Comparison of ENCODE assay signal across 20 cellular contexts in the genomic region with DNA sequence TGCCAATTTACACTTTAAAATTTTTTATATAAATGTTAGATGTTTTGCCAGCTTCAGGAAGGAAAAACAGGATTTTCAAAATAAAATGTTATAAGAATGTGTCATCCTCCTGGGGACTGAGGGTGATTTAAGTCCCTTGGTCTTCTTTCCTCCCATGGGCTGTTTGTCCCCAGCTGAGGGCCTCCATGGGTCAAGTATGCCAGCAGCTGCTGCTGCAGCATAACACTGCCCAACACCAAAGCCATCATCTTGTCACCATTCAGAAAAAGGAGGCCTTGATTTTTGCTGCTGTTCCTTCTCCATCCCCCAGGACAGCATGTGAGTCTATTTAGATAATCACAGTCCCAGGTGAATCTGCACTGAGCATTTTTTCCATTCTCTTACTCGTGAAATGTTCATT.
DNase-seq lines count a peak whose midpoint lies in the region; ATAC-seq and TF ChIP-seq lines count a peak whose summit lies in the region.
"Had no signal": no experiment of that assay in that cellular context is flagged by ENCODE, and none has a peak within 500 bp of the region (broad histone marks: within the 10 kb centered on the region; RNA-seq: fewer than 3 reads in every experiment).

No MANE protein-coding gene starts in this region.

- no peak overlapping the region for H3K23ac ChIP-seq in IMR-90 (ENCODE audit: low read depth, low read length)

- no peak overlapping the region for H3K4ac ChIP-seq in IMR-90 (ENCODE audit: low read depth, low read length)

- H3K27ac Mint-ChIP-seq in glutamatergic neuron (ENCODE audit: unreplicated experiment) (peak overlapping the region; percentile 71), Caco-2 (ENCODE audit: unreplicated experiment) (no peak overlapping the region)
- peak overlapping the region in 6 of 10 donors; percentile 6 to 86 (median 30) for H3K27ac Mint-ChIP-seq in naive thymus-derived CD8-positive, alpha-beta T cell
- H3K27ac Mint-ChIP-seq: B cell had no signal

- H3K9me3 Mint-ChIP-seq in glutamatergic neuron (ENCODE audit: unreplicated experiment) (peaks cover 4% of the 10 kb centered on the region), Caco-2 (ENCODE audit: unreplicated experiment) (no peaks in the 10 kb centered on the region)
- no peaks in the 10 kb centered on the region for H3K9me3 Mint-ChIP-seq in naive thymus-derived CD8-positive, alpha-beta T cell
- H3K9me3 Mint-ChIP-seq: CD4-positive, CD25-positive, alpha-beta regulatory T cell had no signal

- TF ChIP-seq POLR2A in IMR-90 (IDR thresholded peaks at IDR 0.05; ENCODE audit: low read depth, low read length): no peak

- no peaks in the 10 kb centered on the region for H3K36me3 Mint-ChIP-seq in glutamatergic neuron (ENCODE audit: unreplicated experiment)
- peaks cover 0 to 4% (median 0%) of the 10 kb centered on the region in 3 donors for H3K36me3 Mint-ChIP-seq in naive thymus-derived CD8-positive, alpha-beta T cell
- peaks cover 23% of the 10 kb centered on the region for H3K36me3 Mint-ChIP-seq in Caco-2 (ENCODE audit: insufficient read depth, unreplicated experiment)
- H3K36me3 Mint-ChIP-seq: CD4-positive, CD25-positive, alpha-beta regulatory T cell had no signal

- intact Hi-C loops in IMR-90 (cut with micrococcal nuclease): no loop called here
- intact Hi-C loops in Caco-2 (cut with micrococcal nuclease; ENCODE audit: unreplicated experiment): loop anchor here (5.0 kb wide), 1 partner anchor 52 kb away; no protein-coding TSS in a partner anchor

- H2BK15ac ChIP-seq in IMR-90 (ENCODE audit: low read depth, low read length): no peak overlapping the region

- no peak overlapping the region for H3K56ac ChIP-seq in IMR-90 (ENCODE audit: extremely low read depth, insufficient read depth, low read length)

- H3K9ac ChIP-seq in IMR-90 (ENCODE audit: low read depth, low read length): no peak overlapping the region

- H3K79me1 ChIP-seq in IMR-90 (ENCODE audit: low read depth in 1 of 2, low read length in 2 of 2): peaks cover 21 to 35% of the 10 kb centered on the region in 2 experiments

- no peak overlapping the region for H4K91ac ChIP-seq in IMR-90 (ENCODE audit: insufficient read depth, low read depth, low read length)

- peak; percentile 54 for ATAC-seq in IMR-90 (ENCODE audit: low read depth)
- no peak for ATAC-seq in naive thymus-derived CD8-positive, alpha-beta T cell
- ATAC-seq: GM12878 had no signal

- no peak overlapping the region for H2BK20ac ChIP-seq in IMR-90 (ENCODE audit: low read depth, low read length)

- H3K4me3 ChIP-seq in IMR-90 (ENCODE audit: insufficient read depth, low read depth, low read length): no peak overlapping the region
- no peak overlapping the region for H3K4me3 ChIP-seq in Caco-2 (ENCODE audit: low read depth, low read length)
- H3K4me3 ChIP-seq: GM12878, MG63 had no signal

- H3K36me3 ChIP-seq in IMR-90 (ENCODE audit: control insufficient read depth, insufficient read depth, low read length) (peaks cover 3% of the 10 kb centered on the region), Caco-2 (ENCODE audit: control insufficient read depth, insufficient read depth, low read length) (no peaks in the 10 kb centered on the region)
- H3K36me3 ChIP-seq: MG63 had no signal

- no peak overlapping the region for H3K4me3 Mint-ChIP-seq in glutamatergic neuron (ENCODE audit: unreplicated experiment)
- H3K4me3 Mint-ChIP-seq in naive thymus-derived CD8-positive, alpha-beta T cell: no peak overlapping the region
- H3K4me3 Mint-ChIP-seq in Caco-2 (ENCODE audit: unreplicated experiment): no peak overlapping the region
- H3K4me3 Mint-ChIP-seq: B cell; CD4-positive, CD25-positive, alpha-beta regulatory T cell had no signal

- no peak overlapping the region for H2AK5ac ChIP-seq in IMR-90 (ENCODE audit: low read depth, low read length)

- H3K4me2 ChIP-seq in IMR-90 (ENCODE audit: low read depth, low read length): no peak overlapping the region

- no peak overlapping the region; the same call in 1 of the 2 replicates for H4K5ac ChIP-seq in IMR-90 (ENCODE audit: low read depth, low read length)

- H2BK5ac ChIP-seq in IMR-90 (ENCODE audit: low read depth, low read length, poor library complexity, severe bottlenecking): no peak overlapping the region

- peaks cover 26% of the 10 kb centered on the region for H3K9me1 ChIP-seq in IMR-90 (ENCODE audit: insufficient read depth, low read length)

- BruUV-seq in IMR-90 (replicated peaks; lab: Mats Ljungman, UMichigan) (no TSS peak), Caco-2 (replicated peaks; lab: Mats Ljungman, UMichigan) (no TSS peak)

- in situ Hi-C loops in IMR-90 (cut with MboI; ENCODE audit: low sequenced_read_pairs): no loop called here

- dilution Hi-C loops in IMR-90 (cut with HindIII; ENCODE audit: low sequenced_read_pairs, unreplicated experiment): no loop called here

- no peak overlapping the region for H3K14ac ChIP-seq in IMR-90 (replicated peaks; ENCODE audit: low read depth, low read length)

- H2AK9ac ChIP-seq in IMR-90 (replicated peaks; ENCODE audit: low read depth, low read length, poor library complexity): no peak overlapping the region

- no peaks in the 10 kb centered on the region for H3K9me3 ChIP-seq in IMR-90 (ENCODE audit: control insufficient read depth, insufficient read depth, low read length)
- H3K9me3 ChIP-seq in Caco-2: no peaks in the 10 kb centered on the region
- H3K9me3 ChIP-seq: MG63 had no signal

- H3K18ac ChIP-seq in IMR-90 (ENCODE audit: low read depth, low read length): 0 out of 2 replicates have a peak overlapping the region, but pooled peaks have one; percentile 47

- POLR2A ChIA-PET in IMR-90 (lab: Charles Lee; ENCODE audit: unreplicated experiment): no interaction called here
- POLR2A ChIA-PET in naive thymus-derived CD8-positive, alpha-beta T cell (lab: Charles Lee): interaction anchor here (0.9 to 4.4 kb wide), 4 partner anchors 9 to 32 kb away, joined by 3 to 17 read pairs (median 6); no protein-coding TSS in a partner anchor
- POLR2A ChIA-PET in Caco-2 (lab: Charles Lee): no interaction called here

- H4K20me1 ChIP-seq in IMR-90 (ENCODE audit: insufficient read depth, low read length): no peaks in the 10 kb centered on the region

- no peak overlapping the region; a peak in 1 of 4 replicates for H4K8ac ChIP-seq in IMR-90 (ENCODE audit: low read depth in 2 of 2, low read length in 2 of 2)

- H3K27ac ChIP-seq in IMR-90 (ENCODE audit: insufficient read depth, low read length): no peak overlapping the region
- H3K27ac ChIP-seq: RWPE1 had no signal

- CTCF ChIA-PET in IMR-90 (lab: Yijun Ruan, JAX): no interaction called here
- CTCF ChIA-PET in Caco-2 (lab: Charles Lee): interaction anchor here (0.6 kb wide), 1 partner anchor 55 kb away, joined by 4 read pairs; no protein-coding TSS in a partner anchor

- H3K27me3 Mint-ChIP-seq in glutamatergic neuron (ENCODE audit: unreplicated experiment) (peaks cover 8% of the 10 kb centered on the region), Caco-2 (ENCODE audit: insufficient read depth, unreplicated experiment) (no peaks in the 10 kb centered on the region)
- H3K27me3 Mint-ChIP-seq in naive thymus-derived CD8-positive, alpha-beta T cell: no peaks in the 10 kb centered on the region
- H3K27me3 Mint-ChIP-seq: B cell; CD4-positive, CD25-positive, alpha-beta regulatory T cell had no signal

- TF ChIP-seq RAD21 in IMR-90 (IDR thresholded peaks at IDR 0.05; ENCODE audit: low read length): no peak

- H3K4me1 ChIP-seq in IMR-90 (ENCODE audit: control insufficient read depth, insufficient read depth, low read length) (peaks cover 12% of the 10 kb centered on the region), Caco-2 (no peaks in the 10 kb centered on the region)

- H3K4me1 Mint-ChIP-seq in glutamatergic neuron (ENCODE audit: low read depth, unreplicated experiment): peaks cover 32% of the 10 kb centered on the region
- peaks cover 41 to 70% (median 66%) of the 10 kb centered on the region in 4 donors for H3K4me1 Mint-ChIP-seq in naive thymus-derived CD8-positive, alpha-beta T cell
- no peaks in the 10 kb centered on the region for H3K4me1 Mint-ChIP-seq in Caco-2 (ENCODE audit: low read depth, unreplicated experiment)
- H3K4me1 Mint-ChIP-seq: B cell had no signal

- no peak overlapping the region for H2AFZ ChIP-seq in IMR-90 (replicated peaks; ENCODE audit: low read length, poor library complexity)

- H3K27me3 ChIP-seq in IMR-90 (ENCODE audit: control insufficient read depth, insufficient read depth, low read length) (no peaks in the 10 kb centered on the region), Caco-2 (replicated peaks; ENCODE audit: control insufficient read depth, insufficient read depth, low read length) (no peaks in the 10 kb centered on the region)
- H3K27me3 ChIP-seq: MG63 had no signal

- no CpG with 5 or more reads among the region's 1 CpG for WGBS in IMR-90 (ENCODE audit: extremely low coverage in 2 of 2, insufficient read length in 1 of 2), 2 experiments

- TF ChIP-seq CTCF in IMR-90 (conservative IDR thresholded peaks at IDR 0.05; ENCODE audit: low read depth, low read length) (no peak), glutamatergic neuron (IDR thresholded peaks at IDR 0.05; ENCODE audit: partially characterized antibody, unreplicated experiment) (peak; percentile 16), Caco-2 (IDR thresholded peaks at IDR 0.05; ENCODE audit: insufficient read depth in 1 of 2, low read depth in 1 of 2, low read length in 1 of 2, severe bottlenecking in 1 of 2, unreplicated experiment in 1 of 2) (no peak)

- no peak overlapping the region for H2BK120ac ChIP-seq in IMR-90 (ENCODE audit: low read depth, low read length)

- DNase-seq in ELR (ENCODE audit: low read depth) (peak; percentile 5), IMR-90 (no peak), glutamatergic neuron (no peak), Caco-2 (no peak), foreskin melanocyte (no peak), D341Med (ENCODE audit: low spot score) (no peak)
- no peak for DNase-seq in naive thymus-derived CD8-positive, alpha-beta T cell
- DNase-seq: CD4-positive, CD25-positive, alpha-beta regulatory T cell; DMS79; GDM1; KG1; MG63; NCI-H1092 treated with DMSO at 0.1 percent for 48 hours; NCI-H1694; NCI-H226; NCI-H524 treated with DMSO at 0.1 percent for 48 hours; OCI-M1 had no signal

TF ChIP-seq in IMR-90, 13 proteins besides CTCF, POLR2A, EP300 and RAD21 (continues in another document):
- no peak for TF ChIP-seq CHD1 (IDR thresholded peaks at IDR 0.05; ENCODE audit: low read depth, low read length)
- TF ChIP-seq BHLHE40 (IDR thresholded peaks at IDR 0.05; ENCODE audit: low read depth, low read length): no peak
- TF ChIP-seq FOS (IDR thresholded peaks at IDR 0.05; ENCODE audit: low read depth, low read length): no peak
- no peak for TF ChIP-seq SMC3 (IDR thresholded peaks at IDR 0.05; ENCODE audit: low read depth, low read length)
- TF ChIP-seq RCOR1 (IDR thresholded peaks at IDR 0.05; ENCODE audit: insufficient replicate concordance, low read length): no peak
